ENCODE assay signal across 12 cellular contexts in genomic region chr5:103829585-103829984, GRCh38.
DNase-seq lines count a peak whose midpoint lies in the region; ATAC-seq and TF ChIP-seq lines count a peak whose summit lies in the region.
"Had no signal": no experiment of that assay in that cellular context is flagged by ENCODE, and none has a peak within 500 bp of the region (broad histone marks: within the 10 kb centered on the region; RNA-seq: fewer than 3 reads in every experiment).

No MANE protein-coding gene starts in this region.

- TF ChIP-seq CTCF in LNCaP clone FGC (IDR thresholded peaks at IDR 0.05; ENCODE audit: control insufficient read depth, extremely low read depth, insufficient read depth): peak; percentile 47
- peak; percentile 64 for TF ChIP-seq CTCF in brain microvascular endothelial cell (IDR thresholded peaks at IDR 0.05; ENCODE audit: low read depth, low read length, missing control alignments)
- TF ChIP-seq CTCF in neural progenitor cell (IDR thresholded peaks at IDR 0.05): peak; percentile 81
- no peak for TF ChIP-seq CTCF in upper lobe of right lung (IDR thresholded peaks at IDR 0.05)

- H3K9ac ChIP-seq in neural progenitor cell: no peak overlapping the region

- H3F3A ChIP-seq in neural progenitor cell (ENCODE audit: low read depth): no peaks in the 10 kb centered on the region

- H3K27ac Mint-ChIP-seq in neural progenitor cell: no peak overlapping the region

- ATAC-seq in upper lobe of right lung: no peak

- intact Hi-C loops in upper lobe of right lung (cut with DNase I): no loop called here

- H3K36me3 ChIP-seq in brain microvascular endothelial cell (replicated peaks) (no peaks in the 10 kb centered on the region), neural progenitor cell (no peaks in the 10 kb centered on the region), upper lobe of right lung (no peaks in the 10 kb centered on the region)

- no peaks in the 10 kb centered on the region for H3K79me2 ChIP-seq in neural progenitor cell (ENCODE audit: low read depth)

- H3K27ac ChIP-seq in brain microvascular endothelial cell (no peak overlapping the region), neural progenitor cell (no peak overlapping the region), upper lobe of right lung (no peak overlapping the region)

- no peaks in the 10 kb centered on the region for H3K4me1 Mint-ChIP-seq in neural progenitor cell

- H2AFZ ChIP-seq in neural progenitor cell (replicated peaks): no peak overlapping the region

- in situ Hi-C loops in brain microvascular endothelial cell (cut with HindIII; ENCODE audit: low pct_ligation_motif_present, low sequenced_read_pairs): no loop called here

- no peaks in the 10 kb centered on the region for H3K9me3 Mint-ChIP-seq in neural progenitor cell

- DNase-seq in DMS53 (lab: John Stamatoyannopoulos, UW): peak; percentile 36
- no peak for DNase-seq in DMS53 treated with DMSO at 0.1 percent for 48 hours (lab: John Stamatoyannopoulos, UW; ENCODE audit: unreplicated experiment)
- no peak for DNase-seq in LNCaP clone FGC (ENCODE audit: low read depth)
- no peak for DNase-seq in brain microvascular endothelial cell
- peak; percentile 38 for DNase-seq in neural progenitor cell (ENCODE audit: low spot score)
- DNase-seq in NCI-H1417 treated with DMSO at 0.1 percent for 48 hours (lab: John Stamatoyannopoulos, UW): no peak
- DNase-seq in putamen (ENCODE audit: low spot score): no peak
- no peak for DNase-seq in upper lobe of right lung
- DNase-seq: activated naive CD4-positive, alpha-beta T cell treated with anti-CD3 and anti-CD28 coated beads, Interleukin-2, amount 50 U/mL, for 16 hours; kidney glomerular epithelial cell; occipital lobe; stimulated activated CD4-positive, alpha-beta T cell treated with anti-CD3 and anti-CD28 coated beads, Interleukin-4, amount 100 ng/mL, for 24 hours had no signal

- H3K9me3 ChIP-seq in neural progenitor cell (ENCODE audit: low read depth) (no peaks in the 10 kb centered on the region), upper lobe of right lung (no peaks in the 10 kb centered on the region)

- H3K4me3 Mint-ChIP-seq in neural progenitor cell: no peak overlapping the region

- H3K4me1 ChIP-seq in neural progenitor cell (no peaks in the 10 kb centered on the region), upper lobe of right lung (no peaks in the 10 kb centered on the region)

- no peaks in the 10 kb centered on the region for H3K36me3 Mint-ChIP-seq in neural progenitor cell

- no peaks in the 10 kb centered on the region for H3K27me3 ChIP-seq in brain microvascular endothelial cell (replicated peaks)
- no peaks in the 10 kb centered on the region for H3K27me3 ChIP-seq in neural progenitor cell
- no peaks in the 10 kb centered on the region for H3K27me3 ChIP-seq in upper lobe of right lung

- H3K4me3 ChIP-seq in LNCaP clone FGC (ENCODE audit: low read depth, low read length) (no peak overlapping the region), brain microvascular endothelial cell (ENCODE audit: low read depth, low read length) (no peak overlapping the region), neural progenitor cell (no peak overlapping the region), upper lobe of right lung (no peak overlapping the region)

- no peaks in the 10 kb centered on the region for H4K20me1 ChIP-seq in neural progenitor cell (ENCODE audit: low read depth)

- H3K27me3 Mint-ChIP-seq in neural progenitor cell (ENCODE audit: insufficient read depth, low read depth): no peaks in the 10 kb centered on the region

- H3K4me2 ChIP-seq in neural progenitor cell: no peak overlapping the region

Comparison
In these comparisons a context has a peak if more than half of its experiments do, and no peak if none do; other contexts are left out.
1. DNase-seq: peak in DMS53 (single experiment) and neural progenitor cell (single experiment); none in DMS53 treated with DMSO at 0.1 percent for 48 hours (single experiment), LNCaP clone FGC (single experiment), brain microvascular endothelial cell (single experiment), NCI-H1417 treated with DMSO at 0.1 percent for 48 hours (single experiment), putamen (single experiment) and upper lobe of right lung (single experiment).